ENCODE assay signal across 9 cellular contexts in genomic region chr1:153789478-153790148, GRCh38. TPM values are rescaled to one million over a fixed set of nuclear protein-coding genes. Genes with fewer than 3 reads are reported as not detected.
DNase-seq lines count a peak whose midpoint lies in the region; ATAC-seq and TF ChIP-seq lines count a peak whose summit lies in the region.
"Had no signal": no experiment of that assay in that cellular context is flagged by ENCODE, and none has a peak within 500 bp of the region (broad histone marks: within the 10 kb centered on the region; RNA-seq: fewer than 3 reads in every experiment).

No MANE protein-coding gene starts in this region.

- H3K36me3 Mint-ChIP-seq in CD14-positive monocyte = peaks cover 0 to 2% of the 10 kb centered on the region in 2 donors

- no peak overlapping the region for H4K91ac ChIP-seq in neuronal stem cell (ENCODE audit: low read depth, low read length, poor library complexity)

- no peaks in the 10 kb centered on the region for H3K79me1 ChIP-seq in neuronal stem cell (ENCODE audit: low read depth, low read length)

- H3K79me2 ChIP-seq in MM.1S (ENCODE audit: low read length) = no peaks in the 10 kb centered on the region

- H3K9me3 Mint-ChIP-seq in CD14-positive monocyte = no peaks in the 10 kb centered on the region

- H3K4me3 ChIP-seq in MM.1S (ENCODE audit: low read length) (no peak overlapping the region), dorsolateral prefrontal cortex (peak overlapping the region in 56 of 59 donors; percentile 17 to 66 (median 44)), neuronal stem cell (ENCODE audit: low read length in 2 of 2) (no peak overlapping the region)
- H3K4me3 ChIP-seq: cardiac muscle cell had no signal

- H2AK5ac ChIP-seq in neuronal stem cell (ENCODE audit: low read depth, low read length) = no peak overlapping the region

- H4K20me1 ChIP-seq in MM.1S (ENCODE audit: insufficient read depth, low read length) = no peaks in the 10 kb centered on the region

- H3K27ac ChIP-seq in MM.1S (ENCODE audit: low read length) = peak overlapping the region; percentile 73; the same call in 1 of the 2 replicates
- H3K27ac ChIP-seq in dorsolateral prefrontal cortex = peak overlapping the region; percentile 46 to 97 (median 93)
- H3K27ac ChIP-seq in neuronal stem cell (replicated peaks; ENCODE audit: low read length) = no peak overlapping the region
- H3K27ac ChIP-seq: cardiac muscle cell had no signal

- no peak overlapping the region for H2BK5ac ChIP-seq in neuronal stem cell (ENCODE audit: low read length)

- no peak overlapping the region for H3K4ac ChIP-seq in neuronal stem cell (ENCODE audit: low read length)

- H3K27ac Mint-ChIP-seq in CD14-positive monocyte = peak overlapping the region; percentile 98 to 100 (median 99)

- H2AFZ ChIP-seq in MM.1S (ENCODE audit: low read length) (peak overlapping the region; percentile 43), neuronal stem cell (ENCODE audit: low read length) (peak overlapping the region; percentile 32)

- H2BK120ac ChIP-seq in neuronal stem cell (ENCODE audit: low read depth, low read length) = no peak overlapping the region

- no peak overlapping the region for H3K18ac ChIP-seq in neuronal stem cell (ENCODE audit: low read length)

- H3F3A ChIP-seq in MM.1S (ENCODE audit: insufficient read depth, low read length) = peaks cover 31% of the 10 kb centered on the region

- TF ChIP-seq CTCF in CD14-positive monocyte (IDR thresholded peaks at IDR 0.05) (no peak), MM.1S (IDR thresholded peaks at IDR 0.05; ENCODE audit: low read length) (no peak), dorsolateral prefrontal cortex (IDR thresholded peaks at IDR 0.05 in 54 of 56, conservative IDR thresholded peaks at IDR 0.05 in 2 of 56; ENCODE audit: low read depth in 1 of 56, partially characterized antibody in 56 of 56) (no peak)

- intact Hi-C loops in CD14-positive monocyte (cut with micrococcal nuclease) (loop anchor here (2.0 to 5.0 kb wide), 2 partner anchors 15 to 173 kb away; partner anchors contain the start of genes SLC27A3 (in 1 of the 2) and SLC39A1 (in 1 of the 2)), dorsolateral prefrontal cortex (cut with DNase I) (loop anchor here in 1 of 2 donors (10.0 kb wide), 1 partner anchor 155 kb away; the partner anchor contains the start of gene DENND4B)

- H3K9me3 ChIP-seq in MM.1S (replicated peaks; ENCODE audit: insufficient read depth, low read length) (no peaks in the 10 kb centered on the region), neuronal stem cell (replicated peaks in 1 of 2; ENCODE audit: control insufficient read depth in 2 of 2, insufficient read depth in 1 of 2, low read depth in 1 of 2, low read length in 2 of 2) (peaks cover 0 to 3% of the 10 kb centered on the region in 2 donors)

- no peak overlapping the region for H2BK12ac ChIP-seq in neuronal stem cell (ENCODE audit: low read length)

- no peaks in the 10 kb centered on the region for H3K9me2 ChIP-seq in MM.1S (replicated peaks; ENCODE audit: insufficient read depth, low read length)

- ATAC-seq in HG03521 (IDR thresholded peaks at IDR 0.05; ENCODE audit: unreplicated experiment) = no peak

- no peak for DNase-seq in CD14-positive monocyte (ENCODE audit: low spot score)
- peak; percentile 26 for DNase-seq in MM.1S
- DNase-seq in dorsolateral prefrontal cortex = peak in 2 of 10 donors; percentile 40 to 45
- no peak for DNase-seq in neuronal stem cell (ENCODE audit: low spot score)
- DNase-seq in cerebellum (ENCODE audit: low spot score) = no peak
- no peak for DNase-seq in KG1 (lab: John Stamatoyannopoulos, UW)
- no peak for DNase-seq in GM19240 (ENCODE audit: insufficient read length, low spot score)

- no peak overlapping the region for H3K23ac ChIP-seq in neuronal stem cell (ENCODE audit: low read depth, low read length, poor library complexity)

- no peak overlapping the region for H2BK15ac ChIP-seq in neuronal stem cell (ENCODE audit: low read length)

- H3K4me1 ChIP-seq in MM.1S (ENCODE audit: low read length) (peaks cover 29% of the 10 kb centered on the region), neuronal stem cell (ENCODE audit: control insufficient read depth in 2 of 2, insufficient read depth in 1 of 2, low read depth in 1 of 2, low read length in 2 of 2) (peaks cover 24 to 28% of the 10 kb centered on the region in 2 donors)

- H3K27me3 ChIP-seq in MM.1S (replicated peaks; ENCODE audit: insufficient read depth, low read length) (no peaks in the 10 kb centered on the region), dorsolateral prefrontal cortex (no peaks in the 10 kb centered on the region), neuronal stem cell (ENCODE audit: control insufficient read depth in 3 of 3, insufficient read depth in 3 of 3, low read depth in 1 of 3, low read length in 3 of 3) (peaks cover 0 to 3% (median 0%) of the 10 kb centered on the region in 3 experiments)
- H3K27me3 ChIP-seq: cardiac muscle cell had no signal

- WGBS in neuronal stem cell (ENCODE audit: extremely low coverage in 2 of 2, insufficient read length in 2 of 2, insufficient replicate concordance in 1 of 2), 2 donors = no CpG with 5 or more reads among the region's 25 CpGs

- no peak overlapping the region for H3K14ac ChIP-seq in neuronal stem cell (ENCODE audit: low read length)

- H3K9ac ChIP-seq in MM.1S (ENCODE audit: low read length) (no peak overlapping the region), neuronal stem cell (ENCODE audit: low read depth, low read length, poor library complexity) (no peak overlapping the region)

- H3K4me1 Mint-ChIP-seq in CD14-positive monocyte = peaks cover 43% of the 10 kb centered on the region

- no peak overlapping the region for H4K8ac ChIP-seq in neuronal stem cell (ENCODE audit: low read depth, low read length)

- no peaks in the 10 kb centered on the region for H3K36me3 ChIP-seq in MM.1S (replicated peaks; ENCODE audit: insufficient read depth, low read length)
- no peaks in the 10 kb centered on the region for H3K36me3 ChIP-seq in neuronal stem cell (replicated peaks in 1 of 2; ENCODE audit: control insufficient read depth in 2 of 2, insufficient read depth in 2 of 2, low read length in 2 of 2)
- H3K36me3 ChIP-seq: cardiac muscle cell had no signal

- H3K27me3 Mint-ChIP-seq in CD14-positive monocyte (ENCODE audit: low read depth in 3 of 3) = peaks cover 1 to 5% (median 5%) of the 10 kb centered on the region in 3 donors

- peak overlapping the region; percentile 73 to 89 for H3K4me3 Mint-ChIP-seq in CD14-positive monocyte

- H3K4me2 ChIP-seq in MM.1S (ENCODE audit: low read depth, low read length) (peak overlapping the region; percentile 56; the same call in 1 of the 2 replicates), neuronal stem cell (ENCODE audit: insufficient read depth, low read length, poor library complexity, severe bottlenecking) (no peak overlapping the region)

RNA-seq across cellular contexts. Expression of gene SLC27A3, which starts 14.4 kb away (rescaled TPM):
- polyA plus RNA-seq in CD14-positive monocyte = 100 to 1,000 TPM in 1 of 2 donors, 10 to 100 TPM in 1; 84.5 to 118 TPM
- total RNA-seq in dorsolateral prefrontal cortex (10 to 100 TPM in 118 of 120 experiments, 1 to 10 TPM in 2; 8.6 to 41.4 (median 19.7) TPM), cerebellum (9.6 TPM)
- polyA plus RNA-seq in neuronal stem cell (2013, experiment 1 of 2) = 7.5 TPM
- polyA plus RNA-seq in neuronal stem cell (2013, experiment 2 of 2) = 7.2 TPM

Comparison
In these comparisons a context has a peak if more than half of its experiments do, and no peak if none do; other contexts are left out.
1. H3K4me3 ChIP-seq: peak in dorsolateral prefrontal cortex (56 of 59); none in MM.1S (single experiment) and neuronal stem cell (0 of 2).